ENCODE assay signal across 9 cellular contexts in the genomic region with DNA sequence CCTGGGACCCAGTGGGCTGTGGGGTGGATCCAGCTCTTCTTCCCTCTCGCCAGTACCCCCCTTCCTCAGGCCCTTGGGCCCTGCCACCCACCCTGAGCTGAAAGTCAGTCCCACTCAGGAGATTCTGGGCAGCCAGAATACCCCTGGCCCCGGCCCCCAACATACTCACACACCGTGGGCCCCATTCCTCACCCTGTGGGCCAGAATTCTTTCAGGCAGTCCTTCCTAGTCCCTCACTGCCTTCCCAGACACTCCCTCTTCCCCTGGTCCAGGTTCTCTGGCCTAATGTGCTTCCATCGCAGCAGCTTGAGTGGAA. TPM values are rescaled to one million over a fixed set of nuclear protein-coding genes. Genes with fewer than 3 reads are reported as not detected.
DNase-seq lines count a peak whose midpoint lies in the region; ATAC-seq and TF ChIP-seq lines count a peak whose summit lies in the region.
"Had no signal": no experiment of that assay in that cellular context is flagged by ENCODE, and none has a peak within 500 bp of the region (broad histone marks: within the 10 kb centered on the region; RNA-seq: fewer than 3 reads in every experiment).

No MANE protein-coding gene starts in this region.

- DNase-seq in SK-N-SH = no peak
- no peak for DNase-seq in activated CD4-positive, alpha-beta memory T cell treated with anti-CD3 and anti-CD28 coated beads, Interleukin-2, amount 10 ng/mL, durations not matched to agents 7 days and 5 days
- no peak for DNase-seq in left lung
- DNase-seq in NCI-H510A treated with DMSO at 0.1 percent for 48 hours (lab: John Stamatoyannopoulos, UW) = no peak
- DNase-seq in stimulated activated CD4-positive, alpha-beta T cell treated with anti-CD3 and anti-CD28 coated beads, Interleukin-4, amount 100 ng/mL, for 4 hours = no peak

- peaks cover 5% of the 10 kb centered on the region for H3K36me3 Mint-ChIP-seq in activated CD4-positive, alpha-beta memory T cell treated with anti-CD3 and anti-CD28 coated beads, Interleukin-2, amount 10 ng/mL, durations not matched to agents 7 days and 5 days (ENCODE audit: low read depth)

- H3K9me3 ChIP-seq in SK-N-SH (no peaks in the 10 kb centered on the region), left lung (no peaks in the 10 kb centered on the region), subcutaneous abdominal adipose tissue (ENCODE audit: control insufficient read depth in 5 of 5, low read length in 5 of 5) (no peaks in the 10 kb centered on the region)

- no peak for TF ChIP-seq EP300 in SK-N-SH (IDR thresholded peaks at IDR 0.05; ENCODE audit: borderline replicate concordance in 1 of 2, low read depth in 1 of 2, low read length in 1 of 2)

- H3K9ac ChIP-seq in SK-N-SH = no peak overlapping the region
- H3K9ac ChIP-seq in subcutaneous abdominal adipose tissue (ENCODE audit: low read length in 5 of 5) = peak overlapping the region in 3 of 5 donors; percentile 12 to 61 (median 51)

- H3K9me3 Mint-ChIP-seq in activated CD4-positive, alpha-beta memory T cell treated with anti-CD3 and anti-CD28 coated beads, Interleukin-2, amount 10 ng/mL, durations not matched to agents 7 days and 5 days = no peaks in the 10 kb centered on the region

- CTCF ChIA-PET in SK-N-SH (lab: Yijun Ruan, JAX) = interaction anchor here (0.8 to 20.0 kb wide), 14 partner anchors 7 to 146 kb away, joined by 3 to 955 read pairs (median 6); partner anchors contain the start of genes CLCF1, PPP1CA and RAD9A
- CTCF ChIA-PET in activated CD4-positive, alpha-beta memory T cell treated with anti-CD3 and anti-CD28 coated beads, Interleukin-2, amount 10 ng/mL, durations not matched to agents 7 days and 5 days (lab: Charles Lee) = interaction anchor here (0.6 to 18.6 kb wide), 8 partner anchors 10 to 155 kb away, joined by 3 to 847 read pairs (median 6); partner anchors contain the start of genes CLCF1, PPP1CA, PTPRCAP and RAD9A

- intact Hi-C loops in left lung (cut with DNase I) = no loop called here

- TF ChIP-seq CTCF in SK-N-SH (IDR thresholded peaks at IDR 0.05) (no peak), left lung (IDR thresholded peaks at IDR 0.05) (no peak)

- TF ChIP-seq RAD21 in SK-N-SH (IDR thresholded peaks at IDR 0.05; ENCODE audit: low read length) = no peak

- no peak overlapping the region for H2AFZ ChIP-seq in SK-N-SH (ENCODE audit: low read depth)

- POLR2A ChIA-PET in SK-N-SH (lab: Yijun Ruan, JAX) = interaction anchor here (1.1 to 1.2 kb wide), 3 partner anchors 16 to 26 kb away, joined by 3 to 5 read pairs (median 5); no protein-coding TSS in a partner anchor
- POLR2A ChIA-PET in activated CD4-positive, alpha-beta memory T cell treated with anti-CD3 and anti-CD28 coated beads, Interleukin-2, amount 10 ng/mL, durations not matched to agents 7 days and 5 days (lab: Charles Lee) = interaction anchor here (1.0 to 8.0 kb wide), 6 partner anchors 15 to 47 kb away, joined by 3 to 122 read pairs (median 4); partner anchors contain the start of genes CLCF1, PPP1CA, RAD9A and TBC1D10C

- H4K20me1 ChIP-seq in SK-N-SH (ENCODE audit: insufficient read depth) = no peaks in the 10 kb centered on the region

- no peaks in the 10 kb centered on the region for H3K36me3 ChIP-seq in SK-N-SH (replicated peaks in 1 of 2; ENCODE audit: control insufficient read depth in 1 of 2, insufficient read depth in 2 of 2, low read length in 1 of 2)
- no peaks in the 10 kb centered on the region for H3K36me3 ChIP-seq in left lung
- H3K36me3 ChIP-seq in subcutaneous abdominal adipose tissue (ENCODE audit: control insufficient read depth in 5 of 5, insufficient read depth in 5 of 5, low read length in 5 of 5) = peaks cover 0 to under 1% (median 0%) of the 10 kb centered on the region in 5 donors

- H3K27me3 Mint-ChIP-seq in activated CD4-positive, alpha-beta memory T cell treated with anti-CD3 and anti-CD28 coated beads, Interleukin-2, amount 10 ng/mL, durations not matched to agents 7 days and 5 days = peaks cover 17% of the 10 kb centered on the region

- H3F3A ChIP-seq in SK-N-SH (replicated peaks; ENCODE audit: insufficient read depth) = peaks cover 38% of the 10 kb centered on the region

- H3K4me3 ChIP-seq in SK-N-SH (ENCODE audit: low read depth in 2 of 2, low read length in 1 of 2) (no peak overlapping the region; a peak in 1 of 4 replicates), left lung (no peak overlapping the region), subcutaneous abdominal adipose tissue (ENCODE audit: low read depth in 1 of 5, low read length in 5 of 5) (no peak overlapping the region)

- H3K27ac Mint-ChIP-seq in activated CD4-positive, alpha-beta memory T cell treated with anti-CD3 and anti-CD28 coated beads, Interleukin-2, amount 10 ng/mL, durations not matched to agents 7 days and 5 days = peak overlapping the region; percentile 52

- peak overlapping the region; percentile 36 for H3K4me3 Mint-ChIP-seq in activated CD4-positive, alpha-beta memory T cell treated with anti-CD3 and anti-CD28 coated beads, Interleukin-2, amount 10 ng/mL, durations not matched to agents 7 days and 5 days

- H3K4me2 ChIP-seq in SK-N-SH = peak overlapping the region; percentile 85; the same call in 1 of the 2 replicates

- H3K27me3 ChIP-seq in SK-N-SH (ENCODE audit: insufficient read depth) (no peaks in the 10 kb centered on the region), left lung (no peaks in the 10 kb centered on the region), subcutaneous abdominal adipose tissue (ENCODE audit: control insufficient read depth in 5 of 5, insufficient read depth in 4 of 5, low read length in 5 of 5) (no peaks in the 10 kb centered on the region)

- no peak for ATAC-seq in SK-N-SH treated with all-trans-retinoic acid at 6 μM for 48 hours
- no peak for ATAC-seq in left lung
- ATAC-seq in HG03342 (IDR thresholded peaks at IDR 0.05; ENCODE audit: unreplicated experiment) = no peak

- H3K4me1 Mint-ChIP-seq in activated CD4-positive, alpha-beta memory T cell treated with anti-CD3 and anti-CD28 coated beads, Interleukin-2, amount 10 ng/mL, durations not matched to agents 7 days and 5 days = peaks cover 45% of the 10 kb centered on the region

- H3K4me1 ChIP-seq in SK-N-SH (ENCODE audit: control insufficient read depth in 1 of 2, insufficient read depth in 2 of 2, low read depth in 1 of 2, low read length in 1 of 2) = peaks cover 27 to 51% of the 10 kb centered on the region in 2 experiments; a peak in 3 of 4 replicates
- peaks cover 29 to 59% of the 10 kb centered on the region in 2 donors for H3K4me1 ChIP-seq in left lung
- peaks cover 11 to 61% (median 55%) of the 10 kb centered on the region in 5 donors for H3K4me1 ChIP-seq in subcutaneous abdominal adipose tissue (ENCODE audit: control insufficient read depth in 5 of 5, insufficient read depth in 5 of 5, low read length in 5 of 5)

- 21% methylated on average over 3 of the region's 4 CpGs for WGBS in SK-N-SH (ENCODE audit: low lambda C conversion rate)

- no peaks in the 10 kb centered on the region for H3K9me2 ChIP-seq in SK-N-SH

- H3K27ac ChIP-seq in SK-N-SH (ENCODE audit: low read depth in 2 of 2, low read length in 1 of 2) (peak overlapping the region in 1 of 2 experiments; percentile 99; a peak in 2 of 4 replicates), left lung (peak overlapping the region; percentile 98 to 100), subcutaneous abdominal adipose tissue (ENCODE audit: low read depth, low read length) (peak overlapping the region; percentile 97)

- H3K79me2 ChIP-seq in SK-N-SH (ENCODE audit: insufficient read depth) = peaks cover 22% of the 10 kb centered on the region

TF ChIP-seq in SK-N-SH, 30 proteins besides CTCF, POLR2A, EP300 and RAD21 (continues in another document):
- TF ChIP-seq ELF1 (IDR thresholded peaks at IDR 0.05) (no peak), TAF1 (IDR thresholded peaks at IDR 0.05; ENCODE audit: borderline replicate concordance, low read depth, low read length) (no peak), NRF1 (IDR thresholded peaks at IDR 0.05; ENCODE audit: low read depth, low read length) (no peak), SMC3 (IDR thresholded peaks at IDR 0.05; ENCODE audit: low read depth, low read length) (no peak), FOXM1 (IDR thresholded peaks at IDR 0.05; ENCODE audit: low read depth) (no peak)

TF ChIP-seq in SK-N-SH treated with all-trans-retinoic acid at 6 μM for 48 hours, 23 proteins besides CTCF, POLR2A, EP300 and RAD21:
- no peak for TF ChIP-seq SNAI2 (CRISPR knock-in tag; IDR thresholded peaks at IDR 0.05)
TF ChIP-seq in SK-N-SH treated with all-trans-retinoic acid at 6 μM for 48 hours: peak in this region for 0.

RNA-seq across cellular contexts. Expression of gene POLD4, which starts 3.2 kb away (rescaled TPM):
- polyA plus RNA-seq in SK-N-SH (2012; rRNA removed) = 80.4 and 89.4 TPM in 2 replicates
- polyA plus RNA-seq in SK-N-SH (2012; cell fraction: cytosol; rRNA removed) = 38.1 and 46.2 TPM in 2 replicates
- polyA plus RNA-seq in SK-N-SH (2012; cell fraction: nucleus; rRNA removed) = 161 and 245 TPM in 2 replicates
- 10 to 100 TPM; 74.0 to 74.1 TPM for total RNA-seq in activated CD4-positive, alpha-beta memory T cell treated with anti-CD3 and anti-CD28 coated beads, Interleukin-2, amount 10 ng/mL, durations not matched to agents 7 days and 5 days
- total RNA-seq in left lung = 10 to 100 TPM; 67.7 to 77.3 TPM

RNA-seq across cellular contexts. Expression of gene CLCF1, which starts 16.9 kb away (rescaled TPM):
- polyA plus RNA-seq in SK-N-SH (2012; rRNA removed) = 27.0 and 27.7 TPM in 2 replicates
- polyA plus RNA-seq in SK-N-SH (2012; cell fraction: cytosol; rRNA removed) = 13.3 and 17.5 TPM in 2 replicates
- 61.9 and 75.9 TPM in 2 replicates for polyA plus RNA-seq in SK-N-SH (2012; cell fraction: nucleus; rRNA removed)
- under 1 TPM; 0.65 to 0.71 TPM for total RNA-seq in activated CD4-positive, alpha-beta memory T cell treated with anti-CD3 and anti-CD28 coated beads, Interleukin-2, amount 10 ng/mL, durations not matched to agents 7 days and 5 days
- total RNA-seq in left lung = 1 to 10 TPM; 7.3 to 9.2 TPM

RNA-seq across cellular contexts. Expression of gene RAD9A, which starts 35.3 kb away (rescaled TPM):
- 21.5 and 22.3 TPM in 2 replicates for polyA plus RNA-seq in SK-N-SH (2012; rRNA removed)
- 4.8 and 8.6 TPM in 2 replicates for polyA plus RNA-seq in SK-N-SH (2012; cell fraction: cytosol; rRNA removed)
- polyA plus RNA-seq in SK-N-SH (2012; cell fraction: nucleus; rRNA removed) = 100 and 114 TPM in 2 replicates
- total RNA-seq in activated CD4-positive, alpha-beta memory T cell treated with anti-CD3 and anti-CD28 coated beads, Interleukin-2, amount 10 ng/mL, durations not matched to agents 7 days and 5 days = 10 to 100 TPM; 48.0 to 53.9 TPM
- 10 to 100 TPM; 18.4 to 21.5 TPM for total RNA-seq in left lung

RNA-seq across cellular contexts. Expression of gene PPP1CA, which starts 45.1 kb away (rescaled TPM):
- 210 and 261 TPM in 2 replicates for polyA plus RNA-seq in SK-N-SH (2012; rRNA removed)
- polyA plus RNA-seq in SK-N-SH (2012; cell fraction: cytosol; rRNA removed) = 130 and 175 TPM in 2 replicates
- polyA plus RNA-seq in SK-N-SH (2012; cell fraction: nucleus; rRNA removed) = 181 and 248 TPM in 2 replicates
- 100 to 1,000 TPM; 308 to 315 TPM for total RNA-seq in activated CD4-positive, alpha-beta memory T cell treated with anti-CD3 and anti-CD28 coated beads, Interleukin-2, amount 10 ng/mL, durations not matched to agents 7 days and 5 days
- 100 to 1,000 TPM; 138 to 173 TPM for total RNA-seq in left lung

RNA-seq across cellular contexts. Expression of gene TBC1D10C, which starts 47.4 kb away (rescaled TPM):
- polyA plus RNA-seq in SK-N-SH (2012; rRNA removed) = 0.05 TPM in 1 of 2 replicates, not detected in the other
- polyA plus RNA-seq in SK-N-SH (2012; cell fraction: cytosol; rRNA removed) = not detected in 2 replicates
- 0.08 and 0.31 TPM in 2 replicates for polyA plus RNA-seq in SK-N-SH (2012; cell fraction: nucleus; rRNA removed)
- total RNA-seq in activated CD4-positive, alpha-beta memory T cell treated with anti-CD3 and anti-CD28 coated beads, Interleukin-2, amount 10 ng/mL, durations not matched to agents 7 days and 5 days = 100 to 1,000 TPM; 285 to 310 TPM
- total RNA-seq in left lung = 10 to 100 TPM in 1 of 2 donors, 1 to 10 TPM in 1; 8.0 to 15.5 TPM
- total RNA-seq: cerebellum had no signal

Comparison
In these comparisons a context has a peak if more than half of its experiments do, and no peak if none do; other contexts are left out.
1. RNA of gene CLCF1, which starts 16.9 kb away (total RNA-seq): 7.3 to 9.2 TPM in left lung; 0.65 to 0.71 TPM in activated CD4-positive, alpha-beta memory T cell treated with anti-CD3 and anti-CD28 coated beads, Interleukin-2, amount 10 ng/mL, durations not matched to agents 7 days and 5 days; every median in the first group is over 4 times any median in the second.